Comparison of ENCODE assay signal across 3 cellular contexts in genomic region chr10:77501846-77502251, GRCh38.
TF ChIP-seq lines count a peak whose summit lies in the region.

No MANE protein-coding gene starts in this region.

TF ChIP-seq in A549, 52 proteins besides CTCF, POLR2A, EP300 and RAD21 (continued from another document and continues in another):
- TF ChIP-seq, protein P1, sequence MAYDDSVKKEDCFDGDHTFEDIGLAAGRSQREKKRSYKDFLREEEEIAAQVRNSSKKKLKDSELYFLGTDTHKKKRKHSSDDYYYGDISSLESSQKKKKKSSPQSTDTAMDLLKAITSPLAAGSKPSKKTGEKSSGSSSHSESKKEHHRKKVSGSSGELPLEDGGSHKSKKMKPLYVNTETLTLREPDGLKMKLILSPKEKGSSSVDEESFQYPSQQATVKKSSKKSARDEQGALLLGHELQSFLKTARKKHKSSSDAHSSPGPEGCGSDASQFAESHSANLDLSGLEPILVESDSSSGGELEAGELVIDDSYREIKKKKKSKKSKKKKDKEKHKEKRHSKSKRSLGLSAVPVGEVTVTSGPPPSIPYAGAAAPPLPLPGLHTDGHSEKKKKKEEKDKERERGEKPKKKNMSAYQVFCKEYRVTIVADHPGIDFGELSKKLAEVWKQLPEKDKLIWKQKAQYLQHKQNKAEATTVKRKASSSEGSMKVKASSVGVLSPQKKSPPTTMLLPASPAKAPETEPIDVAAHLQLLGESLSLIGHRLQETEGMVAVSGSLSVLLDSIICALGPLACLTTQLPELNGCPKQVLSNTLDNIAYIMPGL (CRISPR knock-in tag; IDR thresholded peaks at IDR 0.05; ENCODE audit: borderline replicate concordance), result no peak
- TF ChIP-seq REST (IDR thresholded peaks at IDR 0.05) (no peak), JUNB (IDR thresholded peaks at IDR 0.05) (no peak), ESRRA (IDR thresholded peaks at IDR 0.05; ENCODE audit: borderline replicate concordance, low read length) (no peak), SREBF2 (IDR thresholded peaks at IDR 0.05) (no peak), HOXB5 (CRISPR knock-in tag; IDR thresholded peaks at IDR 0.05) (no peak), EHMT2 (IDR thresholded peaks at IDR 0.05; ENCODE audit: low read depth) (no peak), POLR2AphosphoS2 (conservative IDR thresholded peaks at IDR 0.05; ENCODE audit: low read length) (no peak), MAFK (IDR thresholded peaks at IDR 0.05; ENCODE audit: partially characterized antibody) (no peak), BHLHE40 (IDR thresholded peaks at IDR 0.05; ENCODE audit: low read depth, low read length) (no peak), PBX3 (IDR thresholded peaks at IDR 0.05) (no peak), RNF2 (IDR thresholded peaks at IDR 0.05; ENCODE audit: borderline replicate concordance, low read depth) (no peak)
- TF ChIP-seq, protein P2, sequence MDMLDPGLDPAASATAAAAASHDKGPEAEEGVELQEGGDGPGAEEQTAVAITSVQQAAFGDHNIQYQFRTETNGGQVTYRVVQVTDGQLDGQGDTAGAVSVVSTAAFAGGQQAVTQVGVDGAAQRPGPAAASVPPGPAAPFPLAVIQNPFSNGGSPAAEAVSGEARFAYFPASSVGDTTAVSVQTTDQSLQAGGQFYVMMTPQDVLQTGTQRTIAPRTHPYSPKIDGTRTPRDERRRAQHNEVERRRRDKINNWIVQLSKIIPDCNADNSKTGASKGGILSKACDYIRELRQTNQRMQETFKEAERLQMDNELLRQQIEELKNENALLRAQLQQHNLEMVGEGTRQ (IDR thresholded peaks at IDR 0.05), result no peak

TF ChIP-seq in HEK293, 187 proteins besides CTCF, POLR2A, EP300 and RAD21 (continued from another document and continues in another):
- TF ChIP-seq ZNF24 (tag by site-specific recombination; IDR thresholded peaks at IDR 0.05) (no peak), SCRT1 (tag by site-specific recombination; IDR thresholded peaks at IDR 0.05; ENCODE audit: borderline replicate concordance) (no peak), ZNF692 (tag by site-specific recombination; IDR thresholded peaks at IDR 0.05) (0 out of 2 replicates have a peak, but pooled peaks have one; percentile 10), KLF7 (tag by site-specific recombination; IDR thresholded peaks at IDR 0.05; ENCODE audit: borderline replicate concordance) (no peak), PRDM4 (tag by site-specific recombination; IDR thresholded peaks at IDR 0.05) (peak; percentile 51; the same call in 1 of the 2 replicates)
- TF ChIP-seq, protein P3, sequence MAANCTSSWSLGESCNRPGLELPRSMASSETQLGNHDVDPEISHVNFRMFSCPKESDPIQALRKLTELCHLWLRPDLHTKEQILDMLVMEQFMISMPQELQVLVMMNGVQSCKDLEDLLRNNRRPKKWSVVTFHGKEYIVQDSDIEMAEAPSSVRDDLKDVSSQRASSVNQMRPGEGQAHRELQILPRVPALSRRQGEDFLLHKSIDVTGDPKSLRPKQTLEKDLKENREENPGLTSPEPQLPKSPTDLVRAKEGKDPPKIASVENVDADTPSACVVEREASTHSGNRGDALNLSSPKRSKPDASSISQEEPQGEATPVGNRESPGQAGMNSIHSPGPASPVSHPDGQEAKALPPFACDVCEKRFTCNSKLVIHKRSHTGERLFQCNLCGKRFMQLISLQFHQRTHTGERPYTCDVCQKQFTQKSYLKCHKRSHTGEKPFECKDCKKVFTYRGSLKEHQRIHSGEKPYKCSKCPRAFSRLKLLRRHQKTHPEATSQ (tag by site-specific recombination; IDR thresholded peaks at IDR 0.05), result no peak
- TF ChIP-seq, protein P4, sequence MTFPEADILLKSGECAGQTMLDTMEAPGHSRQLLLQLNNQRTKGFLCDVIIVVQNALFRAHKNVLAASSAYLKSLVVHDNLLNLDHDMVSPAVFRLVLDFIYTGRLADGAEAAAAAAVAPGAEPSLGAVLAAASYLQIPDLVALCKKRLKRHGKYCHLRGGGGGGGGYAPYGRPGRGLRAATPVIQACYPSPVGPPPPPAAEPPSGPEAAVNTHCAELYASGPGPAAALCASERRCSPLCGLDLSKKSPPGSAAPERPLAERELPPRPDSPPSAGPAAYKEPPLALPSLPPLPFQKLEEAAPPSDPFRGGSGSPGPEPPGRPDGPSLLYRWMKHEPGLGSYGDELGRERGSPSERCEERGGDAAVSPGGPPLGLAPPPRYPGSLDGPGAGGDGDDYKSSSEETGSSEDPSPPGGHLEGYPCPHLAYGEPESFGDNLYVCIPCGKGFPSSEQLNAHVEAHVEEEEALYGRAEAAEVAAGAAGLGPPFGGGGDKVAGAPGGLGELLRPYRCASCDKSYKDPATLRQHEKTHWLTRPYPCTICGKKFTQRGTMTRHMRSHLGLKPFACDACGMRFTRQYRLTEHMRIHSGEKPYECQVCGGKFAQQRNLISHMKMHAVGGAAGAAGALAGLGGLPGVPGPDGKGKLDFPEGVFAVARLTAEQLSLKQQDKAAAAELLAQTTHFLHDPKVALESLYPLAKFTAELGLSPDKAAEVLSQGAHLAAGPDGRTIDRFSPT (tag by site-specific recombination; IDR thresholded peaks at IDR 0.05), result no peak
- TF ChIP-seq, protein P5, sequence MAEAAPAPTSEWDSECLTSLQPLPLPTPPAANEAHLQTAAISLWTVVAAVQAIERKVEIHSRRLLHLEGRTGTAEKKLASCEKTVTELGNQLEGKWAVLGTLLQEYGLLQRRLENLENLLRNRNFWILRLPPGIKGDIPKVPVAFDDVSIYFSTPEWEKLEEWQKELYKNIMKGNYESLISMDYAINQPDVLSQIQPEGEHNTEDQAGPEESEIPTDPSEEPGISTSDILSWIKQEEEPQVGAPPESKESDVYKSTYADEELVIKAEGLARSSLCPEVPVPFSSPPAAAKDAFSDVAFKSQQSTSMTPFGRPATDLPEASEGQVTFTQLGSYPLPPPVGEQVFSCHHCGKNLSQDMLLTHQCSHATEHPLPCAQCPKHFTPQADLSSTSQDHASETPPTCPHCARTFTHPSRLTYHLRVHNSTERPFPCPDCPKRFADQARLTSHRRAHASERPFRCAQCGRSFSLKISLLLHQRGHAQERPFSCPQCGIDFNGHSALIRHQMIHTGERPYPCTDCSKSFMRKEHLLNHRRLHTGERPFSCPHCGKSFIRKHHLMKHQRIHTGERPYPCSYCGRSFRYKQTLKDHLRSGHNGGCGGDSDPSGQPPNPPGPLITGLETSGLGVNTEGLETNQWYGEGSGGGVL (tag by site-specific recombination; IDR thresholded peaks at IDR 0.05), result peak; percentile 10; the same call in 1 of the 2 replicates

TF ChIP-seq in GM12878, 131 proteins besides CTCF, POLR2A, EP300 and RAD21 (continues in another document):
- TF ChIP-seq ZBTB33 (IDR thresholded peaks at IDR 0.05) (no peak), CHD4 (IDR thresholded peaks at IDR 0.05) (no peak), STAT1 (conservative IDR thresholded peaks at IDR 0.05) (no peak), RCOR1 (conservative IDR thresholded peaks at IDR 0.05; ENCODE audit: low read depth, low read length) (no peak), POLR2AphosphoS5 (IDR thresholded peaks at IDR 0.05; ENCODE audit: low read length) (no peak), ZNF622 (IDR thresholded peaks at IDR 0.05) (no peak), SREBF1 (IDR thresholded peaks at IDR 0.05; ENCODE audit: low read length) (no peak), FOXM1 (IDR thresholded peaks at IDR 0.05; ENCODE audit: low read depth, low read length) (peak; percentile 63; the same call in 1 of the 2 replicates), NFIC (IDR thresholded peaks at IDR 0.05; ENCODE audit: low read depth, low read length) (peak; percentile 53; the same call in 1 of the 2 replicates), WRNIP1 (IDR thresholded peaks at IDR 0.05; ENCODE audit: borderline replicate concordance, low read depth, low read length) (no peak), E2F8 (IDR thresholded peaks at IDR 0.05; ENCODE audit: low read depth, partially characterized antibody) (no peak), IKZF2 (IDR thresholded peaks at IDR 0.05) (peak; percentile 13 to 22; a peak in 1 of 4 replicates), SPI1 (IDR thresholded peaks at IDR 0.05; ENCODE audit: borderline replicate concordance, insufficient read depth, low read depth, low read length) (no peak), TCF3 (IDR thresholded peaks at IDR 0.05; ENCODE audit: borderline replicate concordance, insufficient read depth, low read depth, low read length) (0 out of 2 replicates have a peak, but pooled peaks have one; percentile 8), YY1 (IDR thresholded peaks at IDR 0.05; ENCODE audit: low read depth, low read length) (no peak), CREM (IDR thresholded peaks at IDR 0.05; ENCODE audit: low read depth) (peak; percentile 56; the same call in 1 of the 2 replicates), RAD51 (IDR thresholded peaks at IDR 0.05) (no peak), CBX3 (IDR thresholded peaks at IDR 0.05; ENCODE audit: borderline replicate concordance, low read depth) (no peak), HSF1 (IDR thresholded peaks at IDR 0.05; ENCODE audit: low read depth, low read length) (no peak), PKNOX1 (IDR thresholded peaks at IDR 0.05) (no peak), ZSCAN29 (IDR thresholded peaks at IDR 0.05) (no peak)
- TF ChIP-seq, protein P6, sequence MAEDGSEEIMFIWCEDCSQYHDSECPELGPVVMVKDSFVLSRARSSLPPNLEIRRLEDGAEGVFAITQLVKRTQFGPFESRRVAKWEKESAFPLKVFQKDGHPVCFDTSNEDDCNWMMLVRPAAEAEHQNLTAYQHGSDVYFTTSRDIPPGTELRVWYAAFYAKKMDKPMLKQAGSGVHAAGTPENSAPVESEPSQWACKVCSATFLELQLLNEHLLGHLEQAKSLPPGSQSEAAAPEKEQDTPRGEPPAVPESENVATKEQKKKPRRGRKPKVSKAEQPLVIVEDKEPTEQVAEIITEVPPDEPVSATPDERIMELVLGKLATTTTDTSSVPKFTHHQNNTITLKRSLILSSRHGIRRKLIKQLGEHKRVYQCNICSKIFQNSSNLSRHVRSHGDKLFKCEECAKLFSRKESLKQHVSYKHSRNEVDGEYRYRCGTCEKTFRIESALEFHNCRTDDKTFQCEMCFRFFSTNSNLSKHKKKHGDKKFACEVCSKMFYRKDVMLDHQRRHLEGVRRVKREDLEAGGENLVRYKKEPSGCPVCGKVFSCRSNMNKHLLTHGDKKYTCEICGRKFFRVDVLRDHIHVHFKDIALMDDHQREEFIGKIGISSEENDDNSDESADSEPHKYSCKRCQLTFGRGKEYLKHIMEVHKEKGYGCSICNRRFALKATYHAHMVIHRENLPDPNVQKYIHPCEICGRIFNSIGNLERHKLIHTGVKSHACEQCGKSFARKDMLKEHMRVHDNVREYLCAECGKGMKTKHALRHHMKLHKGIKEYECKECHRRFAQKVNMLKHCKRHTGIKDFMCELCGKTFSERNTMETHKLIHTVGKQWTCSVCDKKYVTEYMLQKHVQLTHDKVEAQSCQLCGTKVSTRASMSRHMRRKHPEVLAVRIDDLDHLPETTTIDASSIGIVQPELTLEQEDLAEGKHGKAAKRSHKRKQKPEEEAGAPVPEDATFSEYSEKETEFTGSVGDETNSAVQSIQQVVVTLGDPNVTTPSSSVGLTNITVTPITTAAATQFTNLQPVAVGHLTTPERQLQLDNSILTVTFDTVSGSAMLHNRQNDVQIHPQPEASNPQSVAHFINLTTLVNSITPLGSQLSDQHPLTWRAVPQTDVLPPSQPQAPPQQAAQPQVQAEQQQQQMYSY (CRISPR knock-in tag; IDR thresholded peaks at IDR 0.05), result no peak
- TF ChIP-seq, protein P7, sequence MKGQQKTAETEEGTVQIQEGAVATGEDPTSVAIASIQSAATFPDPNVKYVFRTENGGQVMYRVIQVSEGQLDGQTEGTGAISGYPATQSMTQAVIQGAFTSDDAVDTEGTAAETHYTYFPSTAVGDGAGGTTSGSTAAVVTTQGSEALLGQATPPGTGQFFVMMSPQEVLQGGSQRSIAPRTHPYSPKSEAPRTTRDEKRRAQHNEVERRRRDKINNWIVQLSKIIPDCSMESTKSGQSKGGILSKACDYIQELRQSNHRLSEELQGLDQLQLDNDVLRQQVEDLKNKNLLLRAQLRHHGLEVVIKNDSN (IDR thresholded peaks at IDR 0.05; ENCODE audit: borderline replicate concordance, extremely low read length, insufficient read depth, low read depth, low read length), result no peak
